In the genomic region with DNA sequence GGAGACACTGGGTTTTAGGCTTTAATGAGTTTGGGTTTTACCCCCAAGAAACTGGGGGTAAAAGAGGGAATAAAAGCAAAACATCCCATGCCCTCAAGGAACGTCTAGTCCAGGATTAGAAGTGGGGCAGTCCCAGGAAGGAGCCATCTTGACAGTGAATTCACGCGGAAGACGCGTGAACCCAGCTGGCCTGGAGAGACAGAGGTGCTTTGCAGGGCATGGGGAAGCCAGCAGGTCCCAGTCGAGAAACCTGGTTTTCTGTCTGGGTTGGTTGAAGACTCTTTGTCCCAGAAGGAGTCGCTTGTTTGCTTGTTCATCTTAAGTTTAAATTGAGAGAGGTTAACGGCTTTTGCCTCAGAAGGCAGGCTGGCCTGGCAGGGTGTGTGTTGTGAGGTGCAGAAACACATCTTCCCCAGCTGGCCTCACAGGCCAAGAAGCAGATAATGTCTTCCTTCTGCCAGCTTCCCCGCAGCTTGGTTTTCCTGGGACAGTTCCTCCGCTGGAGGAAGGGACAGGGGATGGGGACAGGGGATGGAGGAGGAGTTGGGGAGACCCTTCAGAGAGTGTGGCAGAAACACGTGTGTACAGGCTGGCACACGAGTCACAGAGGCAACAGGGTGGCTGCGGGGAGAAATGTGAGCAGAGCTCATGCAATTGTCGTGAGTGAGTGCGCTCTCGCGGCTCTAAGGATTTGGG, we compare ENCODE assay signal across 12 cellular contexts. TPM values are rescaled to one million over a fixed set of nuclear protein-coding genes. Genes with fewer than 3 reads are reported as not detected.
DNase-seq lines count a peak whose midpoint lies in the region; ATAC-seq and TF ChIP-seq lines count a peak whose summit lies in the region.
"Had no signal": no experiment of that assay in that cellular context is flagged by ENCODE, and none has a peak within 500 bp of the region (broad histone marks: within the 10 kb centered on the region; RNA-seq: fewer than 3 reads in every experiment).

No MANE protein-coding gene starts in this region.

- TF ChIP-seq CTCF in GM23338 (conservative IDR thresholded peaks at IDR 0.05; ENCODE audit: low read depth in 2 of 2): no peak
- no peak for TF ChIP-seq CTCF in adrenal gland (IDR thresholded peaks at IDR 0.05)

- H3K9me3 ChIP-seq in adrenal gland (replicated peaks in 1 of 3) (no peaks in the 10 kb centered on the region), skeletal muscle tissue (ENCODE audit: control insufficient read depth in 3 of 3, low read length in 3 of 3) (no peaks in the 10 kb centered on the region)

- H3K27me3 ChIP-seq in GM23338 (ENCODE audit: insufficient read depth) (no peaks in the 10 kb centered on the region), adrenal gland (no peaks in the 10 kb centered on the region), layer of hippocampus (ENCODE audit: control insufficient read depth, insufficient read depth, low read length) (no peaks in the 10 kb centered on the region), skeletal muscle tissue (ENCODE audit: control insufficient read depth in 3 of 3, insufficient read depth in 3 of 3, low read length in 3 of 3) (peaks cover 0 to 4% (median 0%) of the 10 kb centered on the region in 3 donors)

- peak overlapping the region; percentile 96 for H2AFZ ChIP-seq in GM23338

- peak overlapping the region in 2 of 3 donors; percentile 62 to 68 for H3K9ac ChIP-seq in skeletal muscle tissue (ENCODE audit: low read depth in 1 of 3, low read length in 3 of 3)

- H3K27ac ChIP-seq in GM23338 (ENCODE audit: low read depth) (no peak overlapping the region; the same call in 1 of the 2 replicates), adrenal gland (peak overlapping the region in 3 of 5 donors; percentile 3 to 90 (median 57)), layer of hippocampus (ENCODE audit: low read depth, low read length) (peak overlapping the region; percentile 49), skeletal muscle tissue (ENCODE audit: low read depth, low read length) (peak overlapping the region; percentile 50)

- H3K4me3 Mint-ChIP-seq in GM23338: no peak overlapping the region
- H3K4me3 Mint-ChIP-seq: activated T-cell treated with anti-CD3 and anti-CD28 coated beads, Interleukin-2, amount 50 U/mL, for 72 hours; IgD-negative memory B cell had no signal

- 64 to 72% (median 69%) methylated on average over 17 of the region's 17 CpGs for WGBS in adrenal gland, 4 donors

- H3K36me3 ChIP-seq in GM23338 (ENCODE audit: insufficient read depth): no peaks in the 10 kb centered on the region
- H3K36me3 ChIP-seq in adrenal gland (replicated peaks in 1 of 2): no peaks in the 10 kb centered on the region
- H3K36me3 ChIP-seq in skeletal muscle tissue (ENCODE audit: control insufficient read depth in 3 of 3, insufficient read depth in 3 of 3, low read length in 3 of 3): no peaks in the 10 kb centered on the region

- H3K9me3 Mint-ChIP-seq in GM23338: peaks cover 3% of the 10 kb centered on the region; the same call in 1 of the 3 replicates
- H3K9me3 Mint-ChIP-seq: activated T-cell treated with anti-CD3 and anti-CD28 coated beads, Interleukin-2, amount 50 U/mL, for 72 hours; IgD-negative memory B cell had no signal

- no peak overlapping the region for H3K27ac Mint-ChIP-seq in GM23338
- H3K27ac Mint-ChIP-seq: activated T-cell treated with anti-CD3 and anti-CD28 coated beads, Interleukin-2, amount 50 U/mL, for 72 hours; IgD-negative memory B cell had no signal

- H3F3A ChIP-seq in GM23338 (replicated peaks; ENCODE audit: low read depth): no peaks in the 10 kb centered on the region

- H4K20me1 ChIP-seq in GM23338 (replicated peaks; ENCODE audit: insufficient read depth): no peaks in the 10 kb centered on the region

- H3K27me3 Mint-ChIP-seq in GM23338 (ENCODE audit: insufficient read depth, low read depth, poor library complexity): peaks cover 12% of the 10 kb centered on the region

- no peak for DNase-seq in GM23338 (ENCODE audit: low spot score)
- DNase-seq in adrenal gland: no peak
- no peak for DNase-seq in NCI-H2081 treated with DMSO at 0.1 percent for 48 hours (lab: John Stamatoyannopoulos, UW)
- DNase-seq: activated T-cell treated with anti-CD3 and anti-CD28 coated beads, Interleukin-2, amount 50 U/mL, for 72 hours; NCI-H774 had no signal

- no peak overlapping the region for H3K4me3 ChIP-seq in GM23338
- no peak overlapping the region for H3K4me3 ChIP-seq in adrenal gland
- peak overlapping the region in 1 of 3 donors; percentile 4 for H3K4me3 ChIP-seq in skeletal muscle tissue (ENCODE audit: low read length in 3 of 3)
- H3K4me3 ChIP-seq: GM12878 had no signal

- peaks cover 10% of the 10 kb centered on the region for H3K4me1 ChIP-seq in GM23338 (ENCODE audit: insufficient read depth)
- peaks cover 5 to 45% of the 10 kb centered on the region in 2 donors for H3K4me1 ChIP-seq in adrenal gland (replicated peaks in 1 of 2)
- H3K4me1 ChIP-seq in skeletal muscle tissue (ENCODE audit: control insufficient read depth in 3 of 3, insufficient read depth in 3 of 3, low read length in 3 of 3): peaks cover 33 to 48% (median 39%) of the 10 kb centered on the region in 3 donors

- ATAC-seq in GM23338: no peak
- ATAC-seq in HG03439 (IDR thresholded peaks at IDR 0.05; ENCODE audit: unreplicated experiment): no peak
- ATAC-seq in GM18870 (IDR thresholded peaks at IDR 0.05; ENCODE audit: unreplicated experiment): no peak
- ATAC-seq in GM21528 (IDR thresholded peaks at IDR 0.05; ENCODE audit: low FRiP score, unreplicated experiment): no peak
- ATAC-seq: activated T-cell treated with anti-CD3 and anti-CD28 coated beads, Interleukin-2, amount 50 U/mL, for 72 hours had no signal

- no peaks in the 10 kb centered on the region for H3K36me3 Mint-ChIP-seq in GM23338 (ENCODE audit: low read depth)
- H3K36me3 Mint-ChIP-seq: IgD-negative memory B cell had no signal

- H3K9me2 ChIP-seq in GM23338 (ENCODE audit: insufficient read depth): no peaks in the 10 kb centered on the region

- no peak overlapping the region for H3K4me2 ChIP-seq in GM23338

- no peaks in the 10 kb centered on the region for H3K79me2 ChIP-seq in GM23338 (replicated peaks; ENCODE audit: insufficient read depth)

- H3K4me1 Mint-ChIP-seq in GM23338: peaks cover 15% of the 10 kb centered on the region

- TF ChIP-seq POLR2A in adrenal gland (IDR thresholded peaks at IDR 0.05): no peak

- intact Hi-C loops in adrenal gland (cut with DNase I): no loop called here

TF ChIP-seq in GM23338, 12 proteins besides CTCF, POLR2A, EP300 and RAD21 (continues in another document):
- no peak for TF ChIP-seq CREB1 (CRISPR knock-in tag; IDR thresholded peaks at IDR 0.05; ENCODE audit: low read depth)
- no peak for TF ChIP-seq ZNF331 (CRISPR knock-in tag; IDR thresholded peaks at IDR 0.05; ENCODE audit: low read depth)
- TF ChIP-seq ZNF114 (CRISPR knock-in tag; IDR thresholded peaks at IDR 0.05): no peak
- TF ChIP-seq NANOG (IDR thresholded peaks at IDR 0.05; ENCODE audit: borderline replicate concordance): no peak
- TF ChIP-seq, protein P1, sequence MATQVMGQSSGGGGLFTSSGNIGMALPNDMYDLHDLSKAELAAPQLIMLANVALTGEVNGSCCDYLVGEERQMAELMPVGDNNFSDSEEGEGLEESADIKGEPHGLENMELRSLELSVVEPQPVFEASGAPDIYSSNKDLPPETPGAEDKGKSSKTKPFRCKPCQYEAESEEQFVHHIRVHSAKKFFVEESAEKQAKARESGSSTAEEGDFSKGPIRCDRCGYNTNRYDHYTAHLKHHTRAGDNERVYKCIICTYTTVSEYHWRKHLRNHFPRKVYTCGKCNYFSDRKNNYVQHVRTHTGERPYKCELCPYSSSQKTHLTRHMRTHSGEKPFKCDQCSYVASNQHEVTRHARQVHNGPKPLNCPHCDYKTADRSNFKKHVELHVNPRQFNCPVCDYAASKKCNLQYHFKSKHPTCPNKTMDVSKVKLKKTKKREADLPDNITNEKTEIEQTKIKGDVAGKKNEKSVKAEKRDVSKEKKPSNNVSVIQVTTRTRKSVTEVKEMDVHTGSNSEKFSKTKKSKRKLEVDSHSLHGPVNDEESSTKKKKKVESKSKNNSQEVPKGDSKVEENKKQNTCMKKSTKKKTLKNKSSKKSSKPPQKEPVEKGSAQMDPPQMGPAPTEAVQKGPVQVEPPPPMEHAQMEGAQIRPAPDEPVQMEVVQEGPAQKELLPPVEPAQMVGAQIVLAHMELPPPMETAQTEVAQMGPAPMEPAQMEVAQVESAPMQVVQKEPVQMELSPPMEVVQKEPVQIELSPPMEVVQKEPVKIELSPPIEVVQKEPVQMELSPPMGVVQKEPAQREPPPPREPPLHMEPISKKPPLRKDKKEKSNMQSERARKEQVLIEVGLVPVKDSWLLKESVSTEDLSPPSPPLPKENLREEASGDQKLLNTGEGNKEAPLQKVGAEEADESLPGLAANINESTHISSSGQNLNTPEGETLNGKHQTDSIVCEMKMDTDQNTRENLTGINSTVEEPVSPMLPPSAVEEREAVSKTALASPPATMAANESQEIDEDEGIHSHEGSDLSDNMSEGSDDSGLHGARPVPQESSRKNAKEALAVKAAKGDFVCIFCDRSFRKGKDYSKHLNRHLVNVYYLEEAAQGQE (IDR thresholded peaks at IDR 0.05; ENCODE audit: unreplicated experiment): no peak
- no peak for TF ChIP-seq EZH2 (IDR thresholded peaks at IDR 0.05; ENCODE audit: low read depth, unreplicated experiment)
- TF ChIP-seq STAT1 (IDR thresholded peaks at IDR 0.05; ENCODE audit: unreplicated experiment): no peak

RNA-seq across cellular contexts. Expression of a gene that starts 18.5 kb away (rescaled TPM):
- total RNA-seq in GM23338 (2014; rRNA removed; shearing (Covaris generic)): 222 and 227 TPM in 2 replicates
- polyA plus RNA-seq in GM23338 (2016; fragmentation: Nextera tagmentation; extraction: Ambion mirVana) (250 and 251 TPM in 2 replicates), adrenal gland (100 to 1,000 TPM in 2 of 3 donors, 10 to 100 TPM in 1; 66.3 to 244 (median 139) TPM)
- total RNA-seq in adrenal gland (100 to 1,000 TPM; 165 to 461 (median 322) TPM), skeletal muscle tissue (62.6 TPM)

RNA-seq across cellular contexts. Expression of a gene that starts 57.3 kb away (rescaled TPM):
- total RNA-seq in GM23338 (2014; rRNA removed; shearing (Covaris generic)): 0.31 and 0.56 TPM in 2 replicates
- polyA plus RNA-seq in GM23338 (2016; fragmentation: Nextera tagmentation; extraction: Ambion mirVana): 0.03 and 0.42 TPM in 2 replicates
- 10 to 100 TPM; 19.9 to 60.1 (median 46.3) TPM for total RNA-seq in adrenal gland
- polyA plus RNA-seq in adrenal gland: 10 to 100 TPM in 2 of 3 donors, 1 to 10 TPM in 1; 7.8 to 38.4 (median 10.5) TPM
- 58.5 TPM for total RNA-seq in skeletal muscle tissue

Comparison
In these comparisons a context has a peak if more than half of its experiments do, and no peak if none do; other contexts are left out.
1. RNA of a gene that starts 57.3 kb away (total RNA-seq): 58.5 TPM in skeletal muscle tissue (single experiment) and 19.9 to 60.1 TPM in adrenal gland; 0.31 to 0.56 TPM in GM23338; every median in the first group is over 10 times any median in the second.